Comparison of ENCODE assay signal across 30 cellular contexts in genomic region chr22:43520632-43521039, GRCh38.
DNase-seq lines count a peak whose midpoint lies in the region; ATAC-seq and TF ChIP-seq lines count a peak whose summit lies in the region.
"Had no signal": no experiment of that assay in that cellular context is flagged by ENCODE, and none has a peak within 500 bp of the region (broad histone marks: within the 10 kb centered on the region; RNA-seq: fewer than 3 reads in every experiment).

No MANE protein-coding gene starts in this region.

- H3K4me1 ChIP-seq in left ventricle myocardium inferior, result no peaks in the 10 kb centered on the region

- ATAC-seq in activated naive CD8-positive, alpha-beta T cell treated with anti-CD3 and anti-CD28 coated beads, Interleukin-2, amount 50 U/mL, for 24 hours, result peak; percentile 79
- ATAC-seq: CD8-positive, alpha-beta T cell; GM23338; Right ventricle myocardium inferior had no signal

- H3K36me3 Mint-ChIP-seq in activated CD4-positive, alpha-beta T cell treated with anti-CD3 and anti-CD28 coated beads, Interleukin-2, amount 10 ng/mL, durations not matched to agents 24 days and 14 days (ENCODE audit: low read depth), result no peaks in the 10 kb centered on the region
- no peaks in the 10 kb centered on the region for H3K36me3 Mint-ChIP-seq in activated naive CD8-positive, alpha-beta T cell treated with anti-CD3 and anti-CD28 coated beads, Interleukin-2, amount 50 U/mL, for 24 hours (ENCODE audit: low read depth)
- H3K36me3 Mint-ChIP-seq: CD8-positive, alpha-beta T cell; mesothelial cell of epicardium; naive B cell had no signal

- H3K4me3 Mint-ChIP-seq in activated CD4-positive, alpha-beta T cell treated with anti-CD3 and anti-CD28 coated beads, Interleukin-2, amount 10 ng/mL, durations not matched to agents 24 days and 14 days, result no peak overlapping the region
- no peak overlapping the region for H3K4me3 Mint-ChIP-seq in activated naive CD8-positive, alpha-beta T cell treated with anti-CD3 and anti-CD28 coated beads, Interleukin-2, amount 50 U/mL, for 24 hours
- H3K4me3 Mint-ChIP-seq: CD8-positive, alpha-beta T cell; GM23338; HFFc6; mesothelial cell of epicardium; naive B cell had no signal

- no peaks in the 10 kb centered on the region for H3K9me3 ChIP-seq in left ventricle myocardium inferior (replicated peaks)

- DNase-seq in activated CD4-positive, alpha-beta T cell treated with anti-CD3 and anti-CD28 coated beads, Interleukin-2, amount 10 ng/mL, durations not matched to agents 24 days and 14 days, result no peak
- DNase-seq in activated CD4-positive, alpha-beta T cell treated with anti-CD3 and anti-CD28 coated beads for 48 hours, result no peak
- DNase-seq in GM06990 (ENCODE audit: extremely low read depth, insufficient read length), result peak; percentile 25
- peak; percentile 49 for DNase-seq in GM20000 (ENCODE audit: low spot score)
- no peak for DNase-seq in activated naive CD8-positive, alpha-beta T cell treated with anti-CD3 and anti-CD28 coated beads, Interleukin-2, amount 50 U/mL, for 24 hours
- no peak for DNase-seq in DMS53 treated with DMSO at 0.1 percent for 48 hours (lab: John Stamatoyannopoulos, UW; ENCODE audit: unreplicated experiment)
- no peak for DNase-seq in left ventricle myocardium inferior
- no peak for DNase-seq in coronary artery (ENCODE audit: low spot score)
- DNase-seq: activated CD4-positive, alpha-beta T cell treated with anti-CD3 and anti-CD28 coated beads for 4 hours; activated CD8-positive, alpha-beta memory T cell treated with anti-CD3 and anti-CD28 coated beads, Interleukin-2, amount 50 U/mL, for 48 hours; activated naive CD4-positive, alpha-beta T cell; anterior cingulate cortex; CD8-positive, alpha-beta T cell; DMS 273 treated with DMSO at 0.1 percent for 48 hours; effector memory CD4-positive, alpha-beta T cell; erythroblast; glutamatergic neuron; HFFc6; IMR-90; naive B cell; NCI-H1092; NCI-H187; NCI-H2171; NCI-H510A treated with DMSO at 0.1 percent for 48 hours; occipital lobe; PC-9; trophoblast cell had no signal

- TF ChIP-seq CTCF in GM06990 (IDR thresholded peaks at IDR 0.05; ENCODE audit: insufficient read depth, low read length, poor library complexity, severe bottlenecking) (no peak), GM20000 (IDR thresholded peaks at IDR 0.05; ENCODE audit: extremely low read depth, missing control alignments) (no peak), left ventricle myocardium inferior (IDR thresholded peaks at IDR 0.05; ENCODE audit: borderline replicate concordance) (no peak), coronary artery (IDR thresholded peaks at IDR 0.05) (no peak)

- no peaks in the 10 kb centered on the region for H3K9me3 Mint-ChIP-seq in activated CD4-positive, alpha-beta T cell treated with anti-CD3 and anti-CD28 coated beads, Interleukin-2, amount 10 ng/mL, durations not matched to agents 24 days and 14 days
- no peaks in the 10 kb centered on the region for H3K9me3 Mint-ChIP-seq in activated naive CD8-positive, alpha-beta T cell treated with anti-CD3 and anti-CD28 coated beads, Interleukin-2, amount 50 U/mL, for 24 hours
- H3K9me3 Mint-ChIP-seq: CD8-positive, alpha-beta T cell; GM23338; mesothelial cell of epicardium; naive B cell had no signal

- peaks cover 11% of the 10 kb centered on the region for H3K27me3 Mint-ChIP-seq in activated CD4-positive, alpha-beta T cell treated with anti-CD3 and anti-CD28 coated beads, Interleukin-2, amount 10 ng/mL, durations not matched to agents 24 days and 14 days
- H3K27me3 Mint-ChIP-seq in activated naive CD8-positive, alpha-beta T cell treated with anti-CD3 and anti-CD28 coated beads, Interleukin-2, amount 50 U/mL, for 24 hours, result peaks cover 12% of the 10 kb centered on the region

- H3K4me1 Mint-ChIP-seq in activated CD4-positive, alpha-beta T cell treated with anti-CD3 and anti-CD28 coated beads, Interleukin-2, amount 10 ng/mL, durations not matched to agents 24 days and 14 days, result peaks cover 8% of the 10 kb centered on the region
- H3K4me1 Mint-ChIP-seq in activated naive CD8-positive, alpha-beta T cell treated with anti-CD3 and anti-CD28 coated beads, Interleukin-2, amount 50 U/mL, for 24 hours, result peaks cover 13% of the 10 kb centered on the region
- H3K4me1 Mint-ChIP-seq: GM23338, mesothelial cell of epicardium, naive B cell had no signal

- H3K27ac Mint-ChIP-seq in activated CD4-positive, alpha-beta T cell treated with anti-CD3 and anti-CD28 coated beads, Interleukin-2, amount 10 ng/mL, durations not matched to agents 24 days and 14 days, result peak overlapping the region; percentile 75
- peak overlapping the region; percentile 23 for H3K27ac Mint-ChIP-seq in activated naive CD8-positive, alpha-beta T cell treated with anti-CD3 and anti-CD28 coated beads, Interleukin-2, amount 50 U/mL, for 24 hours
- H3K27ac Mint-ChIP-seq: CD8-positive, alpha-beta T cell; GM23338; HFFc6; mesothelial cell of epicardium; naive B cell had no signal

- H3K27me3 ChIP-seq in GM06990 (replicated peaks; ENCODE audit: control insufficient read depth, insufficient read depth, low read length) (no peaks in the 10 kb centered on the region), left ventricle myocardium inferior (ENCODE audit: low read depth) (peaks cover 71% of the 10 kb centered on the region)

- no peak overlapping the region for H3K27ac ChIP-seq in left ventricle myocardium inferior (replicated peaks)
- H3K27ac ChIP-seq in coronary artery, result no peak overlapping the region
- H3K27ac ChIP-seq: PC-9 had no signal

- H3K36me3 ChIP-seq in GM06990 (ENCODE audit: control insufficient read depth, insufficient read depth, low read length) (no peaks in the 10 kb centered on the region), left ventricle myocardium inferior (no peaks in the 10 kb centered on the region)

- H3K4me3 ChIP-seq in GM06990 (replicated peaks; ENCODE audit: low read depth, low read length) (no peak overlapping the region), left ventricle myocardium inferior (no peak overlapping the region), coronary artery (no peak overlapping the region)
- H3K4me3 ChIP-seq: GM23338, PC-9 had no signal

- intact Hi-C loops in activated CD4-positive, alpha-beta T cell treated with anti-CD3 and anti-CD28 coated beads, Interleukin-2, amount 10 ng/mL, durations not matched to agents 24 days and 14 days (cut with micrococcal nuclease), result no loop called here
- intact Hi-C loops in left ventricle myocardium inferior (cut with micrococcal nuclease), result no loop called here

Comparison
In these comparisons a context has a peak if more than half of its experiments do, and no peak if none do; other contexts are left out.
1. DNase-seq: peak in GM06990 (single experiment) and GM20000 (single experiment); none in activated CD4-positive, alpha-beta T cell treated with anti-CD3 and anti-CD28 coated beads, Interleukin-2, amount 10 ng/mL, durations not matched to agents 24 days and 14 days (single experiment), activated CD4-positive, alpha-beta T cell treated with anti-CD3 and anti-CD28 coated beads for 48 hours (single experiment), activated naive CD8-positive, alpha-beta T cell treated with anti-CD3 and anti-CD28 coated beads, Interleukin-2, amount 50 U/mL, for 24 hours (single experiment), DMS53 treated with DMSO at 0.1 percent for 48 hours (single experiment), left ventricle myocardium inferior (single experiment) and coronary artery (single experiment).